ENCODE assay signal across 14 cellular contexts in the genomic region with DNA sequence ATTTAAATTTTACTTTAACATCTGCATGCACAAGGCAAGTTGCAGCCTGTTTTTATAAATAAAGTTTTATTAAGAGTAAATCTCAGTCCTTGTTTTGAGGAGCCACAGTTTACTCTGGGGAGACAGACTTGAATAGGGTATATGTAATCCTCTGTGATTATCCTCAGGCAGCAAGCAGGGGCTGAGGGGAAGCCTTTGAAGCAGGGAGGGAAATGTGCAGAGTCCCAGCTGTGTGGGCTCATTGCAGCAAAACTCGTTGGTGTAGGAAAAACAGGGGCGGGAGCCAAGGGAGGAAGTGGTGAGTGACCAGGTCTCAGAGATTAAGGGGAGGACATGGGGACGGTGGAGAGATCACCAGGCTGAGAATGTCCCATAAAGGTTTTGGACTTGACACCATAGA. TPM values are rescaled to one million over a fixed set of nuclear protein-coding genes. Genes with fewer than 3 reads are reported as not detected.
A peak's percentile ranks its signal among the peaks of the same experiment; 100 is the strongest.
DNase-seq lines count a peak whose midpoint lies in the region; ATAC-seq, FAIRE-seq and TF ChIP-seq lines count a peak whose summit lies in the region.
"Had no signal": no experiment of that assay in that cellular context is flagged by ENCODE, and none has a peak within 500 bp of the region (broad histone marks: within the 10 kb centered on the region; RNA-seq: fewer than 3 reads in every experiment).

No MANE protein-coding gene starts in this region.

- DNase-seq in GM19239 (ENCODE audit: insufficient read length, low spot score), result no peak
- peak; percentile 70 for DNase-seq in NCI-H82 (lab: John Stamatoyannopoulos, UW)
- DNase-seq in activated naive CD8-positive, alpha-beta T cell treated with anti-CD3 and anti-CD28 coated beads, Interleukin-2, amount 50 U/mL, for 24 hours, result no peak
- peak; percentile 62 for DNase-seq in neural progenitor cell (ENCODE audit: low spot score)
- no peak for DNase-seq in DMS53 (lab: John Stamatoyannopoulos, UW)
- DNase-seq in germinal center (ENCODE audit: low spot score), result no peak
- no peak for DNase-seq in Ammon's horn (ENCODE audit: low spot score)
- DNase-seq: activated CD4-positive, alpha-beta memory T cell treated with anti-CD3 and anti-CD28 coated beads, Interleukin-2, amount 10 ng/mL, durations not matched to agents 7 days and 5 days; aorta; GDM1; SHP77; T-helper 9 cell had no signal

- no peak for TF ChIP-seq CTCF in neural progenitor cell (IDR thresholded peaks at IDR 0.05)

- no peak overlapping the region for H3K9ac ChIP-seq in neural progenitor cell

- H2AFZ ChIP-seq in neural progenitor cell (replicated peaks), result no peak overlapping the region

- H3K79me2 ChIP-seq in neural progenitor cell (ENCODE audit: low read depth), result no peaks in the 10 kb centered on the region

- H3K4me2 ChIP-seq in neural progenitor cell, result no peak overlapping the region

- H3K36me3 Mint-ChIP-seq in activated naive CD8-positive, alpha-beta T cell treated with anti-CD3 and anti-CD28 coated beads, Interleukin-2, amount 50 U/mL, for 24 hours (ENCODE audit: low read depth), result peaks cover 2% of the 10 kb centered on the region
- H3K36me3 Mint-ChIP-seq in neural progenitor cell, result no peaks in the 10 kb centered on the region

- no peak overlapping the region for H3K4me3 Mint-ChIP-seq in activated naive CD8-positive, alpha-beta T cell treated with anti-CD3 and anti-CD28 coated beads, Interleukin-2, amount 50 U/mL, for 24 hours
- no peak overlapping the region for H3K4me3 Mint-ChIP-seq in neural progenitor cell
- H3K4me3 Mint-ChIP-seq: activated CD4-positive, alpha-beta memory T cell treated with anti-CD3 and anti-CD28 coated beads, Interleukin-2, amount 10 ng/mL, durations not matched to agents 7 days and 5 days had no signal

- peaks cover 10% of the 10 kb centered on the region for H3F3A ChIP-seq in neural progenitor cell (ENCODE audit: low read depth)

- H3K9me3 ChIP-seq in neural progenitor cell (ENCODE audit: low read depth), result no peaks in the 10 kb centered on the region

- no peaks in the 10 kb centered on the region for H3K27me3 ChIP-seq in neural progenitor cell

- peak overlapping the region; percentile 66 for H3K27ac Mint-ChIP-seq in activated naive CD8-positive, alpha-beta T cell treated with anti-CD3 and anti-CD28 coated beads, Interleukin-2, amount 50 U/mL, for 24 hours
- H3K27ac Mint-ChIP-seq in neural progenitor cell, result no peak overlapping the region
- H3K27ac Mint-ChIP-seq: activated CD4-positive, alpha-beta memory T cell treated with anti-CD3 and anti-CD28 coated beads, Interleukin-2, amount 10 ng/mL, durations not matched to agents 7 days and 5 days had no signal

- no peaks in the 10 kb centered on the region for H3K36me3 ChIP-seq in neural progenitor cell

- H3K9me3 Mint-ChIP-seq in activated naive CD8-positive, alpha-beta T cell treated with anti-CD3 and anti-CD28 coated beads, Interleukin-2, amount 50 U/mL, for 24 hours, result no peaks in the 10 kb centered on the region
- H3K9me3 Mint-ChIP-seq in neural progenitor cell, result no peaks in the 10 kb centered on the region
- H3K9me3 Mint-ChIP-seq: activated CD4-positive, alpha-beta memory T cell treated with anti-CD3 and anti-CD28 coated beads, Interleukin-2, amount 10 ng/mL, durations not matched to agents 7 days and 5 days had no signal

- no peak for ATAC-seq in activated naive CD8-positive, alpha-beta T cell treated with anti-CD3 and anti-CD28 coated beads, Interleukin-2, amount 50 U/mL, for 24 hours
- ATAC-seq in HG02870 (IDR thresholded peaks at IDR 0.05; ENCODE audit: unreplicated experiment), result no peak
- ATAC-seq: left lobe of liver had no signal

- peak; percentile 73 for FAIRE-seq in GM19239 (lab: Jason Lieb, UNC)

- peaks cover 3% of the 10 kb centered on the region for H3K27me3 Mint-ChIP-seq in activated naive CD8-positive, alpha-beta T cell treated with anti-CD3 and anti-CD28 coated beads, Interleukin-2, amount 50 U/mL, for 24 hours
- H3K27me3 Mint-ChIP-seq in neural progenitor cell (ENCODE audit: insufficient read depth, low read depth), result peaks cover 4% of the 10 kb centered on the region

- peaks cover 19% of the 10 kb centered on the region for H3K4me1 ChIP-seq in neural progenitor cell

- H3K4me3 ChIP-seq in neural progenitor cell, result no peak overlapping the region

- peaks cover 66% of the 10 kb centered on the region for H3K4me1 Mint-ChIP-seq in activated naive CD8-positive, alpha-beta T cell treated with anti-CD3 and anti-CD28 coated beads, Interleukin-2, amount 50 U/mL, for 24 hours
- peaks cover 27% of the 10 kb centered on the region for H3K4me1 Mint-ChIP-seq in neural progenitor cell

- H4K20me1 ChIP-seq in neural progenitor cell (ENCODE audit: low read depth), result no peaks in the 10 kb centered on the region

- no peak overlapping the region for H3K27ac ChIP-seq in neural progenitor cell

RNA-seq across cellular contexts. Expression of a gene that starts 34.3 kb away (rescaled TPM):
- 72.0 and 109 TPM in 2 replicates for total RNA-seq in neural progenitor cell (ENCODE audit: low replicate concordance)

RNA-seq across cellular contexts. Expression of a gene that starts 35.4 kb away (rescaled TPM):
- 0.34 and 1.5 TPM in 2 replicates for total RNA-seq in neural progenitor cell (ENCODE audit: low replicate concordance)

Comparison
In these comparisons a context has a peak if more than half of its experiments do, and no peak if none do; other contexts are left out.
1. DNase-seq: peak in NCI-H82 (single experiment) and neural progenitor cell (single experiment); none in GM19239 (single experiment), activated naive CD8-positive, alpha-beta T cell treated with anti-CD3 and anti-CD28 coated beads, Interleukin-2, amount 50 U/mL, for 24 hours (single experiment), DMS53 (single experiment), germinal center (single experiment) and Ammon's horn (single experiment).